In the genomic region with DNA sequence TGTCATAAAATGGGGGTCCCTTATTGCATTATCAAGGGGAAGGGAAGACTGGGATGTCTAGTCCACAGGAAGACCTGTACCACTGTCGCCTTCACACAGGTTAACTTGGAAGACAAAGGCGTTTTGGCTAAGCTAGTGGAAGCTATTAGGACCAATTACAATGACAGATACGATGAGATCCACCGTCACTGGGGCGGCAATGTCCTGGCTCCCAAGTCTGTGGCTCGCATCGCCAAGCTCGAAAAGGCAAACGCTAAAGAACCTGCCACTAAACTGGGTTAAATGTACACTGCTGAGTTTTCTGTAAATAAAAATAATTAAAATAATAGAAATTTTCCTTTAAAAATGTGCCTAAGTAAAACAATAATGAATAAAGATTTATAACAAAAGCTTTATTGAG, we compare ENCODE assay signal across 2 cellular contexts.
TF ChIP-seq lines count a peak whose summit lies in the region.

No MANE protein-coding gene starts in this region.

TF ChIP-seq in WTC11, 78 proteins besides CTCF, POLR2A, EP300 and RAD21:
- TF ChIP-seq ELF4 (CRISPR knock-in tag; IDR thresholded peaks at IDR 0.05; ENCODE audit: low read depth) = no peak
- TF ChIP-seq ZNF317 (CRISPR knock-in tag; IDR thresholded peaks at IDR 0.05; ENCODE audit: borderline replicate concordance, low read depth) = peak; percentile 81

TF ChIP-seq in K562, 482 proteins besides CTCF, POLR2A, EP300 and RAD21:
- no peak for TF ChIP-seq CREM (IDR thresholded peaks at IDR 0.05; ENCODE audit: low read depth)
- TF ChIP-seq, protein P1, sequence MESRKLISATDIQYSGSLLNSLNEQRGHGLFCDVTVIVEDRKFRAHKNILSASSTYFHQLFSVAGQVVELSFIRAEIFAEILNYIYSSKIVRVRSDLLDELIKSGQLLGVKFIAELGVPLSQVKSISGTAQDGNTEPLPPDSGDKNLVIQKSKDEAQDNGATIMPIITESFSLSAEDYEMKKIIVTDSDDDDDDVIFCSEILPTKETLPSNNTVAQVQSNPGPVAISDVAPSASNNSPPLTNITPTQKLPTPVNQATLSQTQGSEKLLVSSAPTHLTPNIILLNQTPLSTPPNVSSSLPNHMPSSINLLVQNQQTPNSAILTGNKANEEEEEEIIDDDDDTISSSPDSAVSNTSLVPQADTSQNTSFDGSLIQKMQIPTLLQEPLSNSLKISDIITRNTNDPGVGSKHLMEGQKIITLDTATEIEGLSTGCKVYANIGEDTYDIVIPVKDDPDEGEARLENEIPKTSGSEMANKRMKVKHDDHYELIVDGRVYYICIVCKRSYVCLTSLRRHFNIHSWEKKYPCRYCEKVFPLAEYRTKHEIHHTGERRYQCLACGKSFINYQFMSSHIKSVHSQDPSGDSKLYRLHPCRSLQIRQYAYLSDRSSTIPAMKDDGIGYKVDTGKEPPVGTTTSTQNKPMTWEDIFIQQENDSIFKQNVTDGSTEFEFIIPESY (CRISPR knock-in tag; IDR thresholded peaks at IDR 0.05) = peak; percentile 55
